8 cellular contexts compared by ENCODE assay signal in genomic region chr1:24384251-24385090, GRCh38. TPM values are rescaled to one million over a fixed set of nuclear protein-coding genes. Genes with fewer than 3 reads are reported as not detected.
DNase-seq lines count a peak whose midpoint lies in the region; ATAC-seq and TF ChIP-seq lines count a peak whose summit lies in the region.

No MANE protein-coding gene starts in this region.

- H3K4me3 ChIP-seq in GM12865 (ENCODE audit: low read depth, low read length), result no peak overlapping the region

- intact Hi-C loops in activated T-helper 1 cell treated with anti-CD3 and anti-CD28 coated beads, Interleukin-12 subunit alpha, Interleukin-12 subunit beta, Interleukin-2, Interleukin-4 antibody, amounts not matched to agents 30 ng/mL and 10 ng/mL and 1 ng/mL, durations not matched to agents 14 hours and 24 hours and 36 hours (cut with micrococcal nuclease), result loop anchor here (1.0 kb wide), 5 partner anchors 8 to 107 kb away; no protein-coding TSS in a partner anchor
- intact Hi-C loops in Calu3 (cut with micrococcal nuclease; ENCODE audit: unreplicated experiment), result no loop called here

- CTCF ChIA-PET in Calu3 (lab: Charles Lee), result interaction anchor here (0.6 to 1.4 kb wide), 2 partner anchors 71 to 182 kb away, joined by 3 to 6 read pairs; no protein-coding TSS in a partner anchor

- peak overlapping the region; percentile 53 for H3K27ac Mint-ChIP-seq in activated T-helper 1 cell treated with anti-CD3 and anti-CD28 coated beads, Interleukin-12 subunit alpha, Interleukin-12 subunit beta, Interleukin-2, Interleukin-4 antibody, amounts not matched to agents 30 ng/mL and 10 ng/mL and 1 ng/mL, durations not matched to agents 14 hours and 24 hours and 36 hours
- H3K27ac Mint-ChIP-seq in Calu3 (ENCODE audit: unreplicated experiment), result no peak overlapping the region

- H3K36me3 Mint-ChIP-seq in activated T-helper 1 cell treated with anti-CD3 and anti-CD28 coated beads, Interleukin-12 subunit alpha, Interleukin-12 subunit beta, Interleukin-2, Interleukin-4 antibody, amounts not matched to agents 30 ng/mL and 10 ng/mL and 1 ng/mL, durations not matched to agents 14 hours and 24 hours and 36 hours (ENCODE audit: low read depth), result peaks cover 6% of the 10 kb centered on the region
- H3K36me3 Mint-ChIP-seq in Calu3 (ENCODE audit: insufficient read depth, unreplicated experiment), result peaks cover 14% of the 10 kb centered on the region

- no TSS peak for BruUV-seq in Calu3 (replicated peaks; lab: Mats Ljungman, UMichigan)

- ATAC-seq in HG02884 (IDR thresholded peaks at IDR 0.05; ENCODE audit: unreplicated experiment), result peak; percentile 54

- peak overlapping the region; percentile 1 for H3K4me3 Mint-ChIP-seq in activated T-helper 1 cell treated with anti-CD3 and anti-CD28 coated beads, Interleukin-12 subunit alpha, Interleukin-12 subunit beta, Interleukin-2, Interleukin-4 antibody, amounts not matched to agents 30 ng/mL and 10 ng/mL and 1 ng/mL, durations not matched to agents 14 hours and 24 hours and 36 hours
- H3K4me3 Mint-ChIP-seq in Calu3 (ENCODE audit: low read depth, unreplicated experiment), result no peak overlapping the region

- no peaks in the 10 kb centered on the region for H3K9me3 Mint-ChIP-seq in activated T-helper 1 cell treated with anti-CD3 and anti-CD28 coated beads, Interleukin-12 subunit alpha, Interleukin-12 subunit beta, Interleukin-2, Interleukin-4 antibody, amounts not matched to agents 30 ng/mL and 10 ng/mL and 1 ng/mL, durations not matched to agents 14 hours and 24 hours and 36 hours
- no peaks in the 10 kb centered on the region for H3K9me3 Mint-ChIP-seq in Calu3 (ENCODE audit: low read depth, unreplicated experiment)

- no peaks in the 10 kb centered on the region for H3K27me3 Mint-ChIP-seq in activated T-helper 1 cell treated with anti-CD3 and anti-CD28 coated beads, Interleukin-12 subunit alpha, Interleukin-12 subunit beta, Interleukin-2, Interleukin-4 antibody, amounts not matched to agents 30 ng/mL and 10 ng/mL and 1 ng/mL, durations not matched to agents 14 hours and 24 hours and 36 hours (ENCODE audit: insufficient read depth)
- no peaks in the 10 kb centered on the region for H3K27me3 Mint-ChIP-seq in Calu3 (ENCODE audit: unreplicated experiment)

- TF ChIP-seq CTCF in GM12865 (IDR thresholded peaks at IDR 0.05; ENCODE audit: insufficient read depth, low read depth, low read length, missing control alignments), result no peak
- TF ChIP-seq CTCF in Calu3 (IDR thresholded peaks at IDR 0.05; ENCODE audit: unreplicated experiment), result no peak

- H3K4me1 Mint-ChIP-seq in activated T-helper 1 cell treated with anti-CD3 and anti-CD28 coated beads, Interleukin-12 subunit alpha, Interleukin-12 subunit beta, Interleukin-2, Interleukin-4 antibody, amounts not matched to agents 30 ng/mL and 10 ng/mL and 1 ng/mL, durations not matched to agents 14 hours and 24 hours and 36 hours (ENCODE audit: low read depth), result peaks cover 36% of the 10 kb centered on the region
- peaks cover 28% of the 10 kb centered on the region for H3K4me1 Mint-ChIP-seq in Calu3 (ENCODE audit: low read depth, unreplicated experiment)

- peak; percentile 76 for DNase-seq in GM12865 (ENCODE audit: low read depth)
- DNase-seq in activated T-helper 1 cell treated with anti-CD3 and anti-CD28 coated beads, Interleukin-12 subunit alpha, Interleukin-12 subunit beta, Interleukin-2, Interleukin-4 antibody, amounts not matched to agents 30 ng/mL and 10 ng/mL and 1 ng/mL, durations not matched to agents 14 hours and 24 hours and 36 hours (ENCODE audit: low spot score), result peak; percentile 44
- peak; percentile 76 for DNase-seq in kidney tubule cell (ENCODE audit: low spot score)
- DNase-seq in NCI-H1417 (lab: John Stamatoyannopoulos, UW), result no peak
- no peak for DNase-seq in Calu3
- no peak for DNase-seq in NCI-H1092 (lab: John Stamatoyannopoulos, UW)
- DNase-seq in NCI-H82 (lab: John Stamatoyannopoulos, UW), result no peak

RNA-seq across cellular contexts. Expression of gene STPG1, which starts 29.1 kb away (rescaled TPM):
- 4.1 and 5.1 TPM in 2 replicates for total RNA-seq in activated T-helper 1 cell treated with anti-CD3 and anti-CD28 coated beads, Interleukin-12 subunit alpha, Interleukin-12 subunit beta, Interleukin-2, Interleukin-4 antibody, amounts not matched to agents 30 ng/mL and 10 ng/mL and 1 ng/mL, durations not matched to agents 14 hours and 24 hours and 36 hours
- 9.1 and 10.4 TPM in 2 replicates for total RNA-seq in Calu3 (2022)

RNA-seq across cellular contexts. Expression of gene NIPAL3, which starts 31.1 kb away (rescaled TPM):
- 22.7 and 23.5 TPM in 2 replicates for total RNA-seq in activated T-helper 1 cell treated with anti-CD3 and anti-CD28 coated beads, Interleukin-12 subunit alpha, Interleukin-12 subunit beta, Interleukin-2, Interleukin-4 antibody, amounts not matched to agents 30 ng/mL and 10 ng/mL and 1 ng/mL, durations not matched to agents 14 hours and 24 hours and 36 hours
- total RNA-seq in Calu3 (2022), result 28.8 and 30.8 TPM in 2 replicates

Comparison
In these comparisons a context has a peak if more than half of its experiments do, and no peak if none do; other contexts are left out.
1. DNase-seq: peak in GM12865 (single experiment), activated T-helper 1 cell treated with anti-CD3 and anti-CD28 coated beads, Interleukin-12 subunit alpha, Interleukin-12 subunit beta, Interleukin-2, Interleukin-4 antibody, amounts not matched to agents 30 ng/mL and 10 ng/mL and 1 ng/mL, durations not matched to agents 14 hours and 24 hours and 36 hours (single experiment) and kidney tubule cell (single experiment); none in NCI-H1417 (0 of 3), Calu3 (single experiment), NCI-H1092 (single experiment) and NCI-H82 (single experiment).